ENCODE assay signal across 7 cellular contexts in genomic region chr2:185738679-185739472, GRCh38. TPM values are rescaled to one million over a fixed set of nuclear protein-coding genes. Genes with fewer than 3 reads are reported as not detected.
DNase-seq lines count a peak whose midpoint lies in the region; ATAC-seq, FAIRE-seq and TF ChIP-seq lines count a peak whose summit lies in the region.

Gene FSIP2 (plus strand): TSS chr2:185738804. CDS start chr2:185738895, 91 bp downstream.

- TF ChIP-seq CTCF in HepG2 (CRISPR knock-in tag; IDR thresholded peaks at IDR 0.05): peak; percentile 97

- no peaks in the 10 kb centered on the region for H3K9me3 ChIP-seq in HepG2 (ENCODE audit: low read length)

- H3K36me3 Mint-ChIP-seq in dendritic cell treated with granulocyte-macrophage colony-stimulating factor and Interleukin-4, amounts not matched to agents 40 ng/mL and 50 ng/mL, for 4 days (ENCODE audit: low read depth): no peaks in the 10 kb centered on the region

- peak within 1 kb of the TSS; percentile 40 for H3K4me2 ChIP-seq in HepG2 (ENCODE audit: low read depth, low read length)

- DNase-seq in RPMI7951 (ENCODE audit: low read depth): peak; percentile 84
- peak; percentile 65 for DNase-seq in HepG2 (ENCODE audit: low spot score)
- peak; percentile 2 to 29 for DNase-seq in stimulated activated CD8-positive, alpha-beta memory T cell treated with anti-CD3 and anti-CD28 coated beads, Interleukin-7, amount 100 ng/mL, for 48 hours (ENCODE audit: extremely low read depth in 1 of 2, low read depth in 1 of 2)
- no peak for DNase-seq in H4 (ENCODE audit: low spot score)

- no peak within 1 kb of the TSS for H3K9ac ChIP-seq in HepG2 (ENCODE audit: insufficient read depth, low read depth, low read length)

- ATAC-seq in GM18517 (IDR thresholded peaks at IDR 0.05; ENCODE audit: unreplicated experiment) (peak; percentile 92), HG02759 (IDR thresholded peaks at IDR 0.05; ENCODE audit: unreplicated experiment) (peak; percentile 97), HepG2 (peak; percentile 98)

- no peak within 1 kb of the TSS for H3K27ac Mint-ChIP-seq in dendritic cell treated with granulocyte-macrophage colony-stimulating factor and Interleukin-4, amounts not matched to agents 40 ng/mL and 50 ng/mL, for 4 days

- no peaks in the 10 kb centered on the region for H3K9me3 Mint-ChIP-seq in dendritic cell treated with granulocyte-macrophage colony-stimulating factor and Interleukin-4, amounts not matched to agents 40 ng/mL and 50 ng/mL, for 4 days

- no peaks in the 10 kb centered on the region for H3K36me3 ChIP-seq in HepG2 (replicated peaks in 1 of 2; ENCODE audit: control insufficient read depth in 1 of 2, insufficient read depth in 2 of 2, low read length in 2 of 2)

- no peaks in the 10 kb centered on the region for H4K20me1 ChIP-seq in HepG2 (ENCODE audit: insufficient read depth, low read length)

- CTCF ChIA-PET in HepG2 (lab: Yijun Ruan, JAX; ENCODE audit: low intra/inter-chr PET ratio, low total read pairs): interaction anchor here (0.9 to 2.2 kb wide), 4 partner anchors 110 to 530 kb away, joined by 3 to 10 read pairs (median 6); no protein-coding TSS in a partner anchor

- H3K27me3 ChIP-seq in HepG2 (ENCODE audit: control insufficient read depth in 1 of 2, insufficient read depth in 2 of 2, low read length in 2 of 2): 0 out of 5 replicates have a peak, but pooled peaks cover 0 to 4% of the 10 kb centered on the region in 2 experiments

- 56% methylated on average over 59 of the region's 59 CpGs for WGBS in HepG2 (ENCODE audit: low lambda C conversion rate)

- H3K4me1 ChIP-seq in HepG2 (ENCODE audit: insufficient read depth, low read length): no peaks in the 10 kb centered on the region

- H3K4me3 Mint-ChIP-seq in dendritic cell treated with granulocyte-macrophage colony-stimulating factor and Interleukin-4, amounts not matched to agents 40 ng/mL and 50 ng/mL, for 4 days: peak within 1 kb of the TSS; percentile 68

- H3K4me3 ChIP-seq in HepG2 (replicated peaks in 1 of 3; ENCODE audit: insufficient read depth in 1 of 3, low read depth in 2 of 3, low read length in 3 of 3): peak within 1 kb of the TSS; percentile 38 to 64 (median 49); a peak in 5 of 6 replicates

- no peaks in the 10 kb centered on the region for H3K79me2 ChIP-seq in HepG2 (ENCODE audit: insufficient read depth, low read length)

- TF ChIP-seq RAD21 in HepG2 (CRISPR knock-in tag; IDR thresholded peaks at IDR 0.05): peak; percentile 97

- H3K27me3 Mint-ChIP-seq in dendritic cell treated with granulocyte-macrophage colony-stimulating factor and Interleukin-4, amounts not matched to agents 40 ng/mL and 50 ng/mL, for 4 days: peaks cover 13% of the 10 kb centered on the region

- FAIRE-seq in HepG2 (lab: Jason Lieb, UNC): no peak

- no peak within 1 kb of the TSS for H2AFZ ChIP-seq in HepG2 (ENCODE audit: low read length)

- BruUV-seq in HepG2 (replicated peaks; lab: Mats Ljungman, UMichigan): no TSS peak

- POLR2A ChIA-PET in HepG2 (lab: Yijun Ruan, JAX): no interaction called here

- TF ChIP-seq EP300 in HepG2 (IDR thresholded peaks at IDR 0.05; ENCODE audit: low read depth in 2 of 2, low read length in 2 of 2) (no peak), HepG2 (CRISPR knock-in tag; IDR thresholded peaks at IDR 0.05; ENCODE audit: borderline replicate concordance) (no peak)

- H3K4me1 Mint-ChIP-seq in dendritic cell treated with granulocyte-macrophage colony-stimulating factor and Interleukin-4, amounts not matched to agents 40 ng/mL and 50 ng/mL, for 4 days (ENCODE audit: low read depth): peaks cover 9% of the 10 kb centered on the region

- TF ChIP-seq POLR2A in HepG2 (IDR thresholded peaks at IDR 0.05; ENCODE audit: insufficient read depth in 1 of 2, low read depth in 2 of 2, low read length in 2 of 2): no peak

- no peak within 1 kb of the TSS for H3K27ac ChIP-seq in HepG2 (ENCODE audit: extremely low read length, insufficient read depth, low read length)

- in situ Hi-C loops in HepG2 (cut with HindIII; ENCODE audit: extremely low pct_ligation_motif_present, low pct_unique_long_range_greater_than_20kb): loop anchor here (10.0 to 25.0 kb wide), 2 partner anchors 516 to 527 kb away; no protein-coding TSS in a partner anchor

- intact Hi-C loops in dendritic cell treated with granulocyte-macrophage colony-stimulating factor and Interleukin-4, amounts not matched to agents 40 ng/mL and 50 ng/mL, for 4 days (cut with micrococcal nuclease): no loop called here
- intact Hi-C loops in HepG2 (cut with micrococcal nuclease; ENCODE audit: unreplicated experiment): loop anchor here (1.0 to 10.0 kb wide), 6 partner anchors 112 to 721 kb away; no protein-coding TSS in a partner anchor

TF ChIP-seq in HepG2, 621 proteins besides CTCF, POLR2A, EP300 and RAD21 (continues in another document):
- TF ChIP-seq ZNF557 (CRISPR knock-in tag; IDR thresholded peaks at IDR 0.05) (no peak), RBFOX2 (IDR thresholded peaks at IDR 0.05; ENCODE audit: low read depth, low read length) (no peak), ZNF30 (CRISPR knock-in tag; IDR thresholded peaks at IDR 0.05) (no peak), HHEX (CRISPR knock-in tag; IDR thresholded peaks at IDR 0.05) (no peak), HIC2 (CRISPR knock-in tag; IDR thresholded peaks at IDR 0.05; ENCODE audit: low read depth) (no peak), PCBP1 (IDR thresholded peaks at IDR 0.05; ENCODE audit: borderline replicate concordance, low read depth, low read length) (no peak), TMF1 (CRISPR knock-in tag; IDR thresholded peaks at IDR 0.05; ENCODE audit: low read depth) (no peak), ATF4 (CRISPR knock-in tag; IDR thresholded peaks at IDR 0.05) (no peak), GLMP (CRISPR knock-in tag; IDR thresholded peaks at IDR 0.05; ENCODE audit: borderline replicate concordance) (no peak), MAFK (conservative IDR thresholded peaks at IDR 0.05 in 1 of 2, IDR thresholded peaks at IDR 0.05 in 1 of 2; ENCODE audit: low read length in 2 of 2) (no peak), RFXAP (CRISPR knock-in tag; IDR thresholded peaks at IDR 0.05; ENCODE audit: borderline replicate concordance) (no peak), ZNF263 (CRISPR knock-in tag; IDR thresholded peaks at IDR 0.05) (no peak), WIZ (CRISPR knock-in tag; IDR thresholded peaks at IDR 0.05) (no peak)

RNA-seq across cellular contexts. Expression of gene FSIP2, which starts in this region (rescaled TPM):
- total RNA-seq in RPMI7951 (2014; rRNA removed; shearing (Covaris generic)): 0.78 and 1.9 TPM in 2 replicates
- total RNA-seq in HepG2 (2016; rRNA removed; fragmentation: Illumina TruSeq; extraction: Trizol): 0.04 and 0.07 TPM in 2 replicates
- not detected in 2 replicates for total RNA-seq in HepG2 (2016; cell fraction: cytosol; rRNA removed; fragmentation: Illumina TruSeq; extraction: Trizol; ENCODE audit: low read depth)
- total RNA-seq in HepG2 (2016; cell fraction: insoluble cytoplasmic fraction; rRNA removed; fragmentation: Illumina TruSeq; extraction: Trizol): 0.04 and 0.09 TPM in 2 replicates
- total RNA-seq in HepG2 (2016; cell fraction: membrane; rRNA removed; fragmentation: Illumina TruSeq; extraction: Trizol): 0.06 TPM in 1 of 2 replicates, not detected in the other
- 0.12 and 0.19 TPM in 2 replicates for total RNA-seq in HepG2 (2016; cell fraction: nucleus; rRNA removed; fragmentation: Illumina TruSeq; extraction: Trizol)
- 0.01 TPM in 1 of 2 replicates, not detected in the other for polyA plus RNA-seq in HepG2 (2011; rRNA removed)
- not detected in 2 replicates for polyA plus RNA-seq in HepG2 (2011; cell fraction: cytosol; rRNA removed)
- polyA plus RNA-seq in HepG2 (2011; cell fraction: nucleus; rRNA removed): 0.03 TPM in 1 of 2 replicates, not detected in the other
- polyA plus RNA-seq in HepG2 (2012): 0.51 and 0.67 TPM in 2 replicates
- polyA plus RNA-seq in HepG2 (2016; cell fraction: cytosol; fragmentation: Illumina TruSeq; extraction: Trizol; ENCODE audit: low read depth): not detected in 2 replicates
- 0.03 and 0.04 TPM in 2 replicates for polyA plus RNA-seq in HepG2 (2016; cell fraction: insoluble cytoplasmic fraction; fragmentation: Illumina TruSeq; extraction: Trizol; ENCODE audit: low read depth)
- polyA plus RNA-seq in HepG2 (2016; cell fraction: membrane; fragmentation: Illumina TruSeq; extraction: Trizol; ENCODE audit: low read depth): not detected in 2 replicates
- 0.21 and 0.33 TPM in 2 replicates for polyA plus RNA-seq in HepG2 (2016; cell fraction: nucleus; fragmentation: Illumina TruSeq; extraction: Trizol; ENCODE audit: insufficient read depth, low read depth)
- not detected in 2 replicates for polyA minus RNA-seq in HepG2 (2011; rRNA and poly(A)+ RNA removed; ENCODE audit: low replicate concordance)
- polyA minus RNA-seq in HepG2 (2011; cell fraction: cytosol; rRNA and poly(A)+ RNA removed): not detected in 2 replicates
- polyA minus RNA-seq in HepG2 (2011; cell fraction: nucleus; rRNA and poly(A)+ RNA removed): 0.77 and 1.4 TPM in 2 replicates
- under 0.01 TPM in 2 replicates for total RNA-seq in H4 (2014; rRNA removed; shearing (Covaris generic))
